In the genomic region with DNA sequence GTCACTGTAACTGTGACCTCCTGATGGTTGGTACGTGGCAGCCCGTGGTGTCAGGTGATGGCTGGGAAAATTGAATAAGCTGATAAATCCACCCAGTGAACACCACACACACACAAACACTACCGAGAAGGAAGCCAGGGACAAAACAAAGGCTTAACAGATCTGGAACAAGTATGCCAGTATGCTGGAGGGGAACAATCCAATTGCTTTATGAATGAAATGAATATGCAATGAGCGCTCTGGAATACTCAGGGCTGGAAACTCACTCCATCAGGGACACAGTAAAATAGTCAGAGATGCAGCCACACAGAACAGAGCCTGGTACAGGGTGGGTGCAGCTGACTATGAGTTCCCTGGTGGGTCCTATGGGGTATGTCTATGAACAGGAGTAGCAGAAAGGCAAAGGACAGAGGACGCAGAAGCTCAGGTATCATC, we compare ENCODE assay signal across 9 cellular contexts. TPM values are rescaled to one million over a fixed set of nuclear protein-coding genes. Genes with fewer than 3 reads are reported as not detected.
DNase-seq lines count a peak whose midpoint lies in the region; ATAC-seq and TF ChIP-seq lines count a peak whose summit lies in the region.
"Had no signal": no experiment of that assay in that cellular context is flagged by ENCODE, and none has a peak within 500 bp of the region (broad histone marks: within the 10 kb centered on the region; RNA-seq: fewer than 3 reads in every experiment).

No MANE protein-coding gene starts in this region.

- no peak for DNase-seq in T-helper 2 cell treated with Interferon-gamma antibody and Interleukin-4, amounts not matched to agents 5 μg/mL and 100 μg/mL, for 36 hours (ENCODE audit: low spot score)
- DNase-seq in T-helper 2 cell (no peak), retinal pigment epithelial cell (ENCODE audit: low read depth) (peak; percentile 69), EL (no peak), PC-9 (no peak), BE2C (no peak)
- DNase-seq in central memory CD8-positive, alpha-beta T cell (ENCODE audit: low spot score in 2 of 2), result no peak
- DNase-seq: activated CD8-positive, alpha-beta memory T cell treated with anti-CD3 and anti-CD28 coated beads, Interleukin-2, amount 50 U/mL, for 48 hours had no signal

- no peak for TF ChIP-seq CTCF in retinal pigment epithelial cell (conservative IDR thresholded peaks at IDR 0.05; ENCODE audit: low read depth, low read length)
- no peak for TF ChIP-seq CTCF in PC-9 (conservative IDR thresholded peaks at IDR 0.05)
- TF ChIP-seq CTCF in BE2C (IDR thresholded peaks at IDR 0.05; ENCODE audit: low read depth, low read length), result no peak

- H3K36me3 ChIP-seq in PC-9 (ENCODE audit: low read depth) (no peaks in the 10 kb centered on the region), BE2C (peaks cover 20% of the 10 kb centered on the region)

- no peaks in the 10 kb centered on the region for H3K4me1 ChIP-seq in PC-9 (replicated peaks; ENCODE audit: insufficient read depth)
- no peaks in the 10 kb centered on the region for H3K4me1 ChIP-seq in BE2C

- no peaks in the 10 kb centered on the region for H4K20me1 ChIP-seq in PC-9 (ENCODE audit: insufficient read depth)

- H3K4me1 Mint-ChIP-seq in T-helper 2 cell treated with Interferon-gamma antibody and Interleukin-4, amounts not matched to agents 5 μg/mL and 100 μg/mL, for 36 hours (ENCODE audit: low read depth), result peaks cover 20% of the 10 kb centered on the region
- H3K4me1 Mint-ChIP-seq in central memory CD8-positive, alpha-beta T cell, result peaks cover 15% of the 10 kb centered on the region

- H3K27me3 Mint-ChIP-seq in T-helper 2 cell treated with Interferon-gamma antibody and Interleukin-4, amounts not matched to agents 5 μg/mL and 100 μg/mL, for 36 hours (ENCODE audit: low read depth), result no peaks in the 10 kb centered on the region
- no peaks in the 10 kb centered on the region for H3K27me3 Mint-ChIP-seq in central memory CD8-positive, alpha-beta T cell

- no peaks in the 10 kb centered on the region for H3K9me2 ChIP-seq in PC-9 (ENCODE audit: insufficient read depth)

- CTCF ChIA-PET in PC-9 (lab: Charles Lee), result no interaction called here

- H3K9me3 ChIP-seq in PC-9 (ENCODE audit: insufficient read depth, low read depth) (no peaks in the 10 kb centered on the region), BE2C (no peaks in the 10 kb centered on the region)

- intact Hi-C loops in PC-9 (cut with micrococcal nuclease; ENCODE audit: unreplicated experiment), result no loop called here

- BruUV-seq in PC-9 (replicated peaks; lab: Mats Ljungman, UMichigan), result no TSS peak

- POLR2A ChIA-PET in PC-9 (lab: Charles Lee; ENCODE audit: unreplicated experiment), result interaction anchor here (0.7 kb wide), 1 partner anchor 13 kb away, joined by 4 read pairs; no protein-coding TSS in a partner anchor

- no peaks in the 10 kb centered on the region for H3K27me3 ChIP-seq in PC-9 (ENCODE audit: insufficient read depth, low read depth)
- no peaks in the 10 kb centered on the region for H3K27me3 ChIP-seq in BE2C

- no peaks in the 10 kb centered on the region for H3K79me2 ChIP-seq in PC-9 (ENCODE audit: low read depth)

- no peak overlapping the region for H3K27ac ChIP-seq in PC-9

- H2AFZ ChIP-seq in PC-9, result no peak overlapping the region

- ATAC-seq in HG03103 (IDR thresholded peaks at IDR 0.05; ENCODE audit: low read depth, unreplicated experiment), result peak; percentile 23
- no peak for ATAC-seq in central memory CD8-positive, alpha-beta T cell (replicated peaks; ENCODE audit: extremely low read depth, poor library complexity, severe bottlenecking)

- H3K4me2 ChIP-seq in PC-9, result no peak overlapping the region

- H3K27ac Mint-ChIP-seq in T-helper 2 cell treated with Interferon-gamma antibody and Interleukin-4, amounts not matched to agents 5 μg/mL and 100 μg/mL, for 36 hours, result peak overlapping the region; percentile 80
- H3K27ac Mint-ChIP-seq in central memory CD8-positive, alpha-beta T cell (ENCODE audit: low read depth), result peak overlapping the region; percentile 36

- H3K4me3 Mint-ChIP-seq in T-helper 2 cell treated with Interferon-gamma antibody and Interleukin-4, amounts not matched to agents 5 μg/mL and 100 μg/mL, for 36 hours, result peak overlapping the region; percentile 68
- peak overlapping the region; percentile 31 for H3K4me3 Mint-ChIP-seq in central memory CD8-positive, alpha-beta T cell

- no peaks in the 10 kb centered on the region for H3K9me3 Mint-ChIP-seq in T-helper 2 cell treated with Interferon-gamma antibody and Interleukin-4, amounts not matched to agents 5 μg/mL and 100 μg/mL, for 36 hours
- H3K9me3 Mint-ChIP-seq in central memory CD8-positive, alpha-beta T cell, result no peaks in the 10 kb centered on the region

- H3K4me3 ChIP-seq in retinal pigment epithelial cell (ENCODE audit: low read length) (no peak overlapping the region), PC-9 (no peak overlapping the region), BE2C (ENCODE audit: low read depth, low read length) (no peak overlapping the region)

- H3K36me3 Mint-ChIP-seq in T-helper 2 cell treated with Interferon-gamma antibody and Interleukin-4, amounts not matched to agents 5 μg/mL and 100 μg/mL, for 36 hours (ENCODE audit: low read depth), result peaks cover 57% of the 10 kb centered on the region
- peaks cover 29% of the 10 kb centered on the region for H3K36me3 Mint-ChIP-seq in central memory CD8-positive, alpha-beta T cell (ENCODE audit: insufficient read depth)

- H3F3A ChIP-seq in PC-9 (ENCODE audit: insufficient read depth, low read depth), result no peaks in the 10 kb centered on the region

RNA-seq across cellular contexts. Expression of gene TMTC4, which starts 16.7 kb away (rescaled TPM):
- total RNA-seq in PC-9 (2021), result 16.2 and 22.9 TPM in 2 replicates
- 11.4 TPM for polyA plus RNA-seq in BE2C (2012; ENCODE audit: insufficient read depth, insufficient read length, low read depth)
